Comparison of ENCODE assay signal across 28 cellular contexts in the genomic region with DNA sequence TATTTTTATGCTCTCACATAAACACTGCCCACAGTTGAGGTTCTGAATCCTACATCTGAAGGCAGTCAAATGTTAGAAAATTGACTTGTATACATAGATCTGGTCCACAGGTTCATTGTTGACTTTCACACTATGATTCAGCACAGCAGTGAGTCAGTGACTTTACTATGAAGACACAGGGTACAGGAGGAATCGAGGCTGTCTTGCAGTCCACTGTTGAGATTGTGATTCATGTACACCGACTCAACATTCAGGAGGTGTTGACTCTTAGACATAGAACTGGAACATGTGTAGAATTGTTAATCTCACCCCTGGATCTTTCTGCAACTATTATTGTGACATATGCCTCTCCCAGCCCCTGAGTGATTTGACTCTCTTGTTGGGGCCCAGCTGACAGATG.
DNase-seq lines count a peak whose midpoint lies in the region; ATAC-seq and TF ChIP-seq lines count a peak whose summit lies in the region.
"Had no signal": no experiment of that assay in that cellular context is flagged by ENCODE, and none has a peak within 500 bp of the region (broad histone marks: within the 10 kb centered on the region; RNA-seq: fewer than 3 reads in every experiment).

No MANE protein-coding gene starts in this region.

- H3K4me1 Mint-ChIP-seq in activated T-cell treated with anti-CD3 and anti-CD28 coated beads, Interleukin-2, amount 50 U/mL, for 72 hours (ENCODE audit: low read depth), result peaks cover 6% of the 10 kb centered on the region
- H3K4me1 Mint-ChIP-seq in activated T-cell treated with anti-CD3 and anti-CD28 coated beads, Interleukin-2, amount 50 U/mL, for 24 hours (ENCODE audit: low read depth), result no peaks in the 10 kb centered on the region
- no peaks in the 10 kb centered on the region for H3K4me1 Mint-ChIP-seq in activated T-helper 17 cell treated with anti-CD3 and anti-CD28 coated beads, Interleukin-2, amount 50 U/mL, for 72 hours
- H3K4me1 Mint-ChIP-seq: CD4-positive, alpha-beta memory T cell had no signal

- H3K36me3 Mint-ChIP-seq in activated T-cell treated with anti-CD3 and anti-CD28 coated beads, Interleukin-2, amount 50 U/mL, for 72 hours (ENCODE audit: insufficient read depth in 2 of 2), result peaks cover 0 to 4% of the 10 kb centered on the region in 2 donors
- no peaks in the 10 kb centered on the region for H3K36me3 Mint-ChIP-seq in activated T-cell treated with anti-CD3 and anti-CD28 coated beads, Interleukin-2, amount 50 U/mL, for 24 hours (ENCODE audit: low read depth)
- no peaks in the 10 kb centered on the region for H3K36me3 Mint-ChIP-seq in activated T-helper 17 cell treated with anti-CD3 and anti-CD28 coated beads, Interleukin-2, amount 50 U/mL, for 72 hours (ENCODE audit: low read depth)
- H3K36me3 Mint-ChIP-seq: CD4-positive, alpha-beta memory T cell had no signal

- TF ChIP-seq CTCF in Panc1 (IDR thresholded peaks at IDR 0.05), result no peak

- H3K4me1 ChIP-seq in Panc1 (ENCODE audit: control insufficient read depth, insufficient read depth, low read length), result no peaks in the 10 kb centered on the region
- H3K4me1 ChIP-seq in effector memory CD4-positive, alpha-beta T cell (ENCODE audit: control insufficient read depth, insufficient read depth, low read length, poor library complexity, severe bottlenecking), result no peaks in the 10 kb centered on the region
- H3K4me1 ChIP-seq: SJSA1 had no signal

- BruUV-seq in Panc1 (replicated peaks; lab: Mats Ljungman, UMichigan), result no TSS peak

- H3K27me3 Mint-ChIP-seq in activated T-cell treated with anti-CD3 and anti-CD28 coated beads, Interleukin-2, amount 50 U/mL, for 72 hours (ENCODE audit: low read depth), result no peaks in the 10 kb centered on the region
- no peaks in the 10 kb centered on the region for H3K27me3 Mint-ChIP-seq in activated T-cell treated with anti-CD3 and anti-CD28 coated beads, Interleukin-2, amount 50 U/mL, for 24 hours
- peaks cover 4% of the 10 kb centered on the region for H3K27me3 Mint-ChIP-seq in activated T-helper 17 cell treated with anti-CD3 and anti-CD28 coated beads, Interleukin-2, amount 50 U/mL, for 72 hours
- H3K27me3 Mint-ChIP-seq: CD4-positive, alpha-beta memory T cell had no signal

- DNase-seq in activated T-cell treated with anti-CD3 and anti-CD28 coated beads, Interleukin-2, amount 50 U/mL, for 72 hours, result no peak
- no peak for DNase-seq in activated T-cell treated with anti-CD3 and anti-CD28 coated beads, Interleukin-2, amount 50 U/mL, for 24 hours
- peak; percentile 8 for DNase-seq in Panc1 (ENCODE audit: low read depth, low spot score)
- DNase-seq in kidney tubule cell (ENCODE audit: low spot score), result peak; percentile 52
- no peak for DNase-seq in effector memory CD4-positive, alpha-beta T cell
- DNase-seq in HEK293T (ENCODE audit: extremely low spot score), result no peak
- DNase-seq: C1 segment of cervical spinal cord; CD4-positive, alpha-beta memory T cell; COR-L47; DMS79; EL; GDM1; GM23248; H7; Karpas-422; NCI-H1092 treated with DMSO at 0.1 percent for 48 hours; NCI-H1436 treated with DMSO at 0.1 percent for 48 hours; NCI-H187 treated with DMSO at 0.1 percent for 48 hours; NCI-H2171 treated with DMSO at 0.1 percent for 48 hours; NCI-H345; NCI-H524; NCI-H748 treated with DMSO at 0.1 percent for 48 hours; Right ventricle myocardium superior; RPMI8226 had no signal

- H3K27me3 ChIP-seq in Panc1 (ENCODE audit: control insufficient read depth, insufficient read depth, low read length), result no peaks in the 10 kb centered on the region
- no peaks in the 10 kb centered on the region for H3K27me3 ChIP-seq in effector memory CD4-positive, alpha-beta T cell (replicated peaks; ENCODE audit: control insufficient read depth, insufficient read depth, low read length, poor library complexity, severe bottlenecking)
- H3K27me3 ChIP-seq: SJSA1 had no signal

- peak; percentile 79 to 81 for ATAC-seq in activated T-cell treated with anti-CD3 and anti-CD28 coated beads, Interleukin-2, amount 50 U/mL, for 72 hours (replicated peaks in 1 of 2)
- ATAC-seq in Panc1, result no peak
- peak; percentile 73 for ATAC-seq in activated T-helper 17 cell treated with anti-CD3 and anti-CD28 coated beads, Interleukin-2, amount 50 U/mL, for 72 hours (replicated peaks)
- ATAC-seq: GM12878, HepG2 had no signal

- in situ Hi-C loops in Panc1 (cut with HindIII; ENCODE audit: low pct_unique_long_range_greater_than_20kb, low sequenced_read_pairs), result no loop called here

- intact Hi-C loops in Panc1 (cut with micrococcal nuclease; ENCODE audit: unreplicated experiment), result no loop called here

- no peak overlapping the region for H3K27ac Mint-ChIP-seq in activated T-cell treated with anti-CD3 and anti-CD28 coated beads, Interleukin-2, amount 50 U/mL, for 72 hours
- no peak overlapping the region for H3K27ac Mint-ChIP-seq in activated T-cell treated with anti-CD3 and anti-CD28 coated beads, Interleukin-2, amount 50 U/mL, for 24 hours
- H3K27ac Mint-ChIP-seq in activated T-helper 17 cell treated with anti-CD3 and anti-CD28 coated beads, Interleukin-2, amount 50 U/mL, for 72 hours, result no peak overlapping the region
- H3K27ac Mint-ChIP-seq: CD4-positive, alpha-beta memory T cell had no signal

- H3K27ac ChIP-seq in Panc1 (ENCODE audit: low read length), result no peak overlapping the region
- H3K27ac ChIP-seq in effector memory CD4-positive, alpha-beta T cell (ENCODE audit: insufficient read depth, low read length, poor library complexity, severe bottlenecking), result no peak overlapping the region
- H3K27ac ChIP-seq: GM23248, SJSA1 had no signal

- H3K4me3 Mint-ChIP-seq in activated T-cell treated with anti-CD3 and anti-CD28 coated beads, Interleukin-2, amount 50 U/mL, for 72 hours, result no peak overlapping the region
- no peak overlapping the region for H3K4me3 Mint-ChIP-seq in activated T-cell treated with anti-CD3 and anti-CD28 coated beads, Interleukin-2, amount 50 U/mL, for 24 hours
- no peak overlapping the region for H3K4me3 Mint-ChIP-seq in activated T-helper 17 cell treated with anti-CD3 and anti-CD28 coated beads, Interleukin-2, amount 50 U/mL, for 72 hours
- H3K4me3 Mint-ChIP-seq: CD4-positive, alpha-beta memory T cell had no signal

- POLR2A ChIA-PET in Panc1 (lab: Charles Lee) (no interaction called here), HEK293T (lab: Yijun Ruan, JAX) (no interaction called here)

- CTCF ChIA-PET in Panc1 (lab: Charles Lee), result no interaction called here
- CTCF ChIA-PET in HEK293T (lab: Yijun Ruan, JAX), result no interaction called here

- H3K9me3 ChIP-seq in Panc1 (ENCODE audit: control insufficient read depth, insufficient read depth, low read depth, low read length), result no peaks in the 10 kb centered on the region
- H3K9me3 ChIP-seq in effector memory CD4-positive, alpha-beta T cell (ENCODE audit: control insufficient read depth, low read length), result no peaks in the 10 kb centered on the region

- H3K36me3 ChIP-seq in Panc1 (ENCODE audit: control insufficient read depth, insufficient read depth, low read length), result no peaks in the 10 kb centered on the region
- no peaks in the 10 kb centered on the region for H3K36me3 ChIP-seq in effector memory CD4-positive, alpha-beta T cell (ENCODE audit: control insufficient read depth, insufficient read depth, low read length)
- H3K36me3 ChIP-seq: SJSA1 had no signal

- H3K4me3 ChIP-seq in Panc1 (ENCODE audit: low read depth in 2 of 2, low read length in 2 of 2), result no peak overlapping the region
- H3K4me3 ChIP-seq in effector memory CD4-positive, alpha-beta T cell (ENCODE audit: insufficient read depth, low read depth, low read length, poor library complexity, severe bottlenecking), result no peak overlapping the region
- H3K4me3 ChIP-seq: GM12878, GM23248, SJSA1 had no signal

- H3K9me3 Mint-ChIP-seq in activated T-cell treated with anti-CD3 and anti-CD28 coated beads, Interleukin-2, amount 50 U/mL, for 72 hours, result peaks cover 16 to 22% of the 10 kb centered on the region in 2 donors
- peaks cover 11% of the 10 kb centered on the region for H3K9me3 Mint-ChIP-seq in activated T-cell treated with anti-CD3 and anti-CD28 coated beads, Interleukin-2, amount 50 U/mL, for 24 hours
- H3K9me3 Mint-ChIP-seq in activated T-helper 17 cell treated with anti-CD3 and anti-CD28 coated beads, Interleukin-2, amount 50 U/mL, for 72 hours, result peaks cover 41% of the 10 kb centered on the region

TF ChIP-seq in HEK293T, 16 proteins besides CTCF, POLR2A, EP300 and RAD21:
- TF ChIP-seq SP1 (IDR thresholded peaks at IDR 0.05) (no peak), FOXA1 (IDR thresholded peaks at IDR 0.05) (no peak), L3MBTL2 (conservative IDR thresholded peaks at IDR 0.05) (no peak), ELF4 (IDR thresholded peaks at IDR 0.05) (no peak), BHLHE40 (IDR thresholded peaks at IDR 0.05; ENCODE audit: borderline replicate concordance) (no peak), LEF1 (IDR thresholded peaks at IDR 0.05; ENCODE audit: borderline replicate concordance) (no peak), TARDBP (IDR thresholded peaks at IDR 0.05) (no peak)
TF ChIP-seq in HEK293T: peak in this region for 0.

Comparison
In these comparisons a context has a peak if more than half of its experiments do, and no peak if none do; other contexts are left out.
1. DNase-seq: peak in Panc1 (single experiment) and kidney tubule cell (single experiment); none in activated T-cell treated with anti-CD3 and anti-CD28 coated beads, Interleukin-2, amount 50 U/mL, for 72 hours (0 of 2), activated T-cell treated with anti-CD3 and anti-CD28 coated beads, Interleukin-2, amount 50 U/mL, for 24 hours (single experiment), effector memory CD4-positive, alpha-beta T cell (0 of 3) and HEK293T (single experiment).